Comparison of ENCODE assay signal across 18 cellular contexts in genomic region chr2:6471419-6471818, GRCh38.
DNase-seq lines count a peak whose midpoint lies in the region; ATAC-seq and TF ChIP-seq lines count a peak whose summit lies in the region.
"Had no signal": no experiment of that assay in that cellular context is flagged by ENCODE, and none has a peak within 500 bp of the region (broad histone marks: within the 10 kb centered on the region; RNA-seq: fewer than 3 reads in every experiment).

No MANE protein-coding gene starts in this region.

- H3K27me3 ChIP-seq in neuron (ENCODE audit: insufficient read depth, low read length) = no peaks in the 10 kb centered on the region

- DNase-seq in NCI-H748 (lab: John Stamatoyannopoulos, UW; ENCODE audit: unreplicated experiment) (peak; percentile 28), NCI-H748 treated with DMSO at 0.1 percent for 48 hours (lab: John Stamatoyannopoulos, UW) (no peak), OCI-LY7 (ENCODE audit: low spot score) (peak; percentile 26)
- DNase-seq: AML-193; Caco-2; CD4-positive, alpha-beta T cell; GOT3; H7; HFFc6 had no signal

- POLR2A ChIA-PET in OCI-LY7 (lab: Charles Lee) = interaction anchor here (0.5 to 1.5 kb wide), 2 partner anchors 28 to 1229 kb away, joined by 3 to 4 read pairs; no protein-coding TSS in a partner anchor

- H3K9me3 ChIP-seq in OCI-LY7 (ENCODE audit: low read length) (peaks cover 22% of the 10 kb centered on the region), neuron (ENCODE audit: low read length) (peaks cover 2% of the 10 kb centered on the region)

- TF ChIP-seq CTCF in OCI-LY7 (conservative IDR thresholded peaks at IDR 0.05; ENCODE audit: low read length) = no peak

- H4K20me1 ChIP-seq in OCI-LY7 (ENCODE audit: insufficient read depth, low read length) = no peaks in the 10 kb centered on the region

- intact Hi-C loops in OCI-LY7 (cut with micrococcal nuclease; ENCODE audit: unreplicated experiment) = no loop called here

- no peaks in the 10 kb centered on the region; the same call in 1 of the 2 replicates for H3K36me3 ChIP-seq in OCI-LY7 (ENCODE audit: insufficient read depth, low read length)
- no peaks in the 10 kb centered on the region for H3K36me3 ChIP-seq in neuron (ENCODE audit: insufficient read depth, low read length)

- H3K4me1 ChIP-seq in OCI-LY7 (ENCODE audit: insufficient read depth, low read length, poor library complexity, severe bottlenecking) (peaks cover 17% of the 10 kb centered on the region), neuron (ENCODE audit: insufficient read depth, low read length) (peaks cover 13% of the 10 kb centered on the region)
- H3K4me1 ChIP-seq: A549, Caco-2 had no signal

- ATAC-seq in GM19395 (IDR thresholded peaks at IDR 0.05; ENCODE audit: unreplicated experiment) = no peak
- no peak for ATAC-seq in esophagus mucosa
- ATAC-seq in HG03571 (IDR thresholded peaks at IDR 0.05; ENCODE audit: unreplicated experiment) = no peak
- ATAC-seq: A549, HCT116, HepG2 had no signal

- no peak overlapping the region for H3K27ac ChIP-seq in OCI-LY7 (ENCODE audit: low read depth, low read length, poor library complexity, severe bottlenecking)
- H3K27ac ChIP-seq: 22Rv1, A549, C4-2B had no signal

- H3K4me3 ChIP-seq in OCI-LY7 (ENCODE audit: low read depth, low read length, poor library complexity, severe bottlenecking) (no peak overlapping the region), neuron (ENCODE audit: low read length) (no peak overlapping the region)
- H3K4me3 ChIP-seq: A549 had no signal

- no peak overlapping the region for H3K4me2 ChIP-seq in OCI-LY7 (ENCODE audit: low read length)
- H3K4me2 ChIP-seq: A549 had no signal

- H2AFZ ChIP-seq in OCI-LY7 (ENCODE audit: low read length) (peak overlapping the region; percentile 77), neuron (ENCODE audit: low read depth, low read length) (peak overlapping the region; percentile 51)

- CTCF ChIA-PET in OCI-LY7 (lab: Charles Lee; ENCODE audit: unreplicated experiment) = no interaction called here

- H3K9me2 ChIP-seq in OCI-LY7 (ENCODE audit: insufficient read depth, low read length) = no peaks in the 10 kb centered on the region

- no peaks in the 10 kb centered on the region for H3K79me2 ChIP-seq in OCI-LY7 (ENCODE audit: insufficient read depth, low read depth, low read length)

- no TSS peak for BruUV-seq in OCI-LY7 (replicated peaks; lab: Mats Ljungman, UMichigan)
